Comparison of ENCODE assay signal across 14 cellular contexts in the genomic region with DNA sequence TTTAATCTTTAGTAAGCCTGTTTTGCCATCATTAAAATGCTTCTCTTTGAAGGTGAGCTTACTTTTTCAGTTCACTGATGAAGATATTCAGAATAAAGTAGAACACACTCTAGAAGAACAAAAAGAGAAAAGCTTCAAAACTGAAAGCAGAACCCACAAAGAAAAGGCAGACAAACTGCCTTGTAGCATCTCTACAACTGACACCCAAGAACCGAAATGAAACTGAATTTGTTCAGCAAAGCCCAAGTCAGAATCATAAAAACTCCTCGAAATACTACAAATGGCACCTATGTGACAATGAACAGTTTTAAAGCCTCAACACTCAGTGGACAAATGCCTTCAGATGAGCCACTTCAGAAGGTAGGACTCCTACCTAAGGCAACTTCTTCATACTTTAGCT.
DNase-seq lines count a peak whose midpoint lies in the region; ATAC-seq and TF ChIP-seq lines count a peak whose summit lies in the region.
"Had no signal": no experiment of that assay in that cellular context is flagged by ENCODE, and none has a peak within 500 bp of the region (broad histone marks: within the 10 kb centered on the region; RNA-seq: fewer than 3 reads in every experiment).

No MANE protein-coding gene starts in this region.

- H3K27me3 Mint-ChIP-seq in activated CD8-positive, alpha-beta memory T cell treated with anti-CD3 and anti-CD28 coated beads, Interleukin-2, amount 10 ng/mL, durations not matched to agents 7 days and 5 days, result peaks cover 52% of the 10 kb centered on the region
- peaks cover 30% of the 10 kb centered on the region for H3K27me3 Mint-ChIP-seq in activated T-helper 2 cell treated with anti-CD3 and anti-CD28 coated beads, Interferon-gamma antibody, Interleukin-2, Interleukin-4, amounts not matched to agents 10 μg/mL and 5 μg/mL and 100 μg/mL, durations not matched to agents 14 hours and 24 hours and 36 hours (ENCODE audit: low read depth)
- peaks cover 11 to 15% of the 10 kb centered on the region in 2 donors for H3K27me3 Mint-ChIP-seq in stimulated activated naive B cell treated with anti-CD40 and anti-IgM and Interleukin-4, amounts not matched to agents 10 μg/mL and 1 μg/mL and 100 μg/mL, for 72 hours

- peak overlapping the region; percentile 86 for H3K27ac Mint-ChIP-seq in activated CD8-positive, alpha-beta memory T cell treated with anti-CD3 and anti-CD28 coated beads, Interleukin-2, amount 10 ng/mL, durations not matched to agents 7 days and 5 days
- peak overlapping the region; percentile 60 for H3K27ac Mint-ChIP-seq in activated T-helper 2 cell treated with anti-CD3 and anti-CD28 coated beads, Interferon-gamma antibody, Interleukin-2, Interleukin-4, amounts not matched to agents 10 μg/mL and 5 μg/mL and 100 μg/mL, durations not matched to agents 14 hours and 24 hours and 36 hours
- no peak overlapping the region for H3K27ac Mint-ChIP-seq in stimulated activated naive B cell treated with anti-CD40 and anti-IgM and Interleukin-4, amounts not matched to agents 10 μg/mL and 1 μg/mL and 100 μg/mL, for 72 hours

- peak overlapping the region in 1 of 4 donors; percentile 25 for H3K27ac ChIP-seq in upper lobe of left lung
- H3K27ac ChIP-seq: breast epithelium, ovary, Peyer's patch, uterus had no signal

- no peaks in the 10 kb centered on the region for H3K9me3 Mint-ChIP-seq in activated CD8-positive, alpha-beta memory T cell treated with anti-CD3 and anti-CD28 coated beads, Interleukin-2, amount 10 ng/mL, durations not matched to agents 7 days and 5 days (ENCODE audit: low read depth)
- H3K9me3 Mint-ChIP-seq in activated T-helper 2 cell treated with anti-CD3 and anti-CD28 coated beads, Interferon-gamma antibody, Interleukin-2, Interleukin-4, amounts not matched to agents 10 μg/mL and 5 μg/mL and 100 μg/mL, durations not matched to agents 14 hours and 24 hours and 36 hours, result no peaks in the 10 kb centered on the region
- no peaks in the 10 kb centered on the region for H3K9me3 Mint-ChIP-seq in stimulated activated naive B cell treated with anti-CD40 and anti-IgM and Interleukin-4, amounts not matched to agents 10 μg/mL and 1 μg/mL and 100 μg/mL, for 72 hours

- peaks cover 19 to 30% (median 24%) of the 10 kb centered on the region in 4 donors for H3K4me1 ChIP-seq in upper lobe of left lung
- H3K4me1 ChIP-seq: uterus had no signal

- no peak for DNase-seq in activated CD8-positive, alpha-beta memory T cell treated with anti-CD3 and anti-CD28 coated beads, Interleukin-2, amount 10 ng/mL, durations not matched to agents 7 days and 5 days
- no peak for DNase-seq in activated CD8-positive, alpha-beta memory T cell treated with anti-CD3 and anti-CD28 coated beads, Interleukin-2, amount 50 U/mL, for 48 hours
- no peak for DNase-seq in activated T-helper 2 cell treated with anti-CD3 and anti-CD28 coated beads, Interferon-gamma antibody, Interleukin-2, Interleukin-4, amounts not matched to agents 10 μg/mL and 5 μg/mL and 100 μg/mL, durations not matched to agents 14 hours and 24 hours and 36 hours (ENCODE audit: low spot score)
- no peak for DNase-seq in stimulated activated naive B cell treated with anti-CD40 and anti-IgM and Interleukin-4, amounts not matched to agents 10 μg/mL and 1 μg/mL and 100 μg/mL, for 72 hours
- DNase-seq in left lobe of liver (ENCODE audit: low spot score), result no peak
- no peak for DNase-seq in upper lobe of left lung
- DNase-seq: NCI-H2227 treated with DMSO at 0.1 percent for 48 hours, ovary, Peyer's patch, uterus had no signal

- H3K4me3 ChIP-seq in upper lobe of left lung, result no peak overlapping the region
- H3K4me3 ChIP-seq: breast epithelium, lung, ovary, Peyer's patch, uterus had no signal

- TF ChIP-seq POLR2A in upper lobe of left lung (IDR thresholded peaks at IDR 0.05), result no peak

- no peak for TF ChIP-seq EP300 in upper lobe of left lung (IDR thresholded peaks at IDR 0.05)

- no peaks in the 10 kb centered on the region for H3K36me3 ChIP-seq in upper lobe of left lung
- H3K36me3 ChIP-seq: breast epithelium, ovary, Peyer's patch, uterus had no signal

- H3K4me3 Mint-ChIP-seq in activated CD8-positive, alpha-beta memory T cell treated with anti-CD3 and anti-CD28 coated beads, Interleukin-2, amount 10 ng/mL, durations not matched to agents 7 days and 5 days, result peak overlapping the region; percentile 40
- H3K4me3 Mint-ChIP-seq in activated T-helper 2 cell treated with anti-CD3 and anti-CD28 coated beads, Interferon-gamma antibody, Interleukin-2, Interleukin-4, amounts not matched to agents 10 μg/mL and 5 μg/mL and 100 μg/mL, durations not matched to agents 14 hours and 24 hours and 36 hours (ENCODE audit: low read depth), result peak overlapping the region; percentile 47
- peak overlapping the region; percentile 41 to 58 for H3K4me3 Mint-ChIP-seq in stimulated activated naive B cell treated with anti-CD40 and anti-IgM and Interleukin-4, amounts not matched to agents 10 μg/mL and 1 μg/mL and 100 μg/mL, for 72 hours

- WGBS in upper lobe of left lung, 2 donors, result 78 to 88% methylated on average over 2 of the region's 2 CpGs

- intact Hi-C loops in activated T-helper 2 cell treated with anti-CD3 and anti-CD28 coated beads, Interferon-gamma antibody, Interleukin-2, Interleukin-4, amounts not matched to agents 10 μg/mL and 5 μg/mL and 100 μg/mL, durations not matched to agents 14 hours and 24 hours and 36 hours (cut with micrococcal nuclease), result loop anchor here (2.0 to 5.0 kb wide), 2 partner anchors 120 to 213 kb away; no protein-coding TSS in a partner anchor

- peaks cover 11% of the 10 kb centered on the region for H3K36me3 Mint-ChIP-seq in activated CD8-positive, alpha-beta memory T cell treated with anti-CD3 and anti-CD28 coated beads, Interleukin-2, amount 10 ng/mL, durations not matched to agents 7 days and 5 days
- peaks cover 10% of the 10 kb centered on the region for H3K36me3 Mint-ChIP-seq in activated T-helper 2 cell treated with anti-CD3 and anti-CD28 coated beads, Interferon-gamma antibody, Interleukin-2, Interleukin-4, amounts not matched to agents 10 μg/mL and 5 μg/mL and 100 μg/mL, durations not matched to agents 14 hours and 24 hours and 36 hours (ENCODE audit: low read depth)
- H3K36me3 Mint-ChIP-seq in stimulated activated naive B cell treated with anti-CD40 and anti-IgM and Interleukin-4, amounts not matched to agents 10 μg/mL and 1 μg/mL and 100 μg/mL, for 72 hours, result no peaks in the 10 kb centered on the region

- H3K9me3 ChIP-seq in upper lobe of left lung, result no peaks in the 10 kb centered on the region
- H3K9me3 ChIP-seq: breast epithelium, ovary, Peyer's patch, uterus had no signal

- no peak for TF ChIP-seq CTCF in upper lobe of left lung (IDR thresholded peaks at IDR 0.05)

- ATAC-seq in activated CD8-positive, alpha-beta memory T cell treated with anti-CD3 and anti-CD28 coated beads, Interleukin-2, amount 10 ng/mL, durations not matched to agents 7 days and 5 days, result peak; percentile 62
- peak; percentile 39 for ATAC-seq in HG03460 (IDR thresholded peaks at IDR 0.05; ENCODE audit: unreplicated experiment)
- ATAC-seq in stimulated activated naive B cell treated with anti-CD40 and anti-IgM and Interleukin-4, amounts not matched to agents 10 μg/mL and 1 μg/mL and 100 μg/mL, for 72 hours (replicated peaks), result peak in 1 of 2 donors; percentile 30
- no peak for ATAC-seq in left lobe of liver
- no peak for ATAC-seq in GM18861 (IDR thresholded peaks at IDR 0.05; ENCODE audit: unreplicated experiment)
- ATAC-seq in upper lobe of left lung (ENCODE audit: low FRiP score in 2 of 2), result no peak

- peaks cover 39% of the 10 kb centered on the region for H3K4me1 Mint-ChIP-seq in activated CD8-positive, alpha-beta memory T cell treated with anti-CD3 and anti-CD28 coated beads, Interleukin-2, amount 10 ng/mL, durations not matched to agents 7 days and 5 days
- H3K4me1 Mint-ChIP-seq in activated T-helper 2 cell treated with anti-CD3 and anti-CD28 coated beads, Interferon-gamma antibody, Interleukin-2, Interleukin-4, amounts not matched to agents 10 μg/mL and 5 μg/mL and 100 μg/mL, durations not matched to agents 14 hours and 24 hours and 36 hours (ENCODE audit: low read depth), result peaks cover 64% of the 10 kb centered on the region
- peaks cover 19 to 21% of the 10 kb centered on the region in 2 donors for H3K4me1 Mint-ChIP-seq in stimulated activated naive B cell treated with anti-CD40 and anti-IgM and Interleukin-4, amounts not matched to agents 10 μg/mL and 1 μg/mL and 100 μg/mL, for 72 hours

- no peaks in the 10 kb centered on the region for H3K27me3 ChIP-seq in upper lobe of left lung
- H3K27me3 ChIP-seq: breast epithelium, ovary, Peyer's patch, uterus had no signal

- CTCF ChIA-PET in activated CD8-positive, alpha-beta memory T cell treated with anti-CD3 and anti-CD28 coated beads, Interleukin-2, amount 10 ng/mL, durations not matched to agents 7 days and 5 days (lab: Charles Lee), result interaction anchor here (0.9 to 2.7 kb wide), 15 partner anchors 11 to 179 kb away, joined by 3 to 12 read pairs (median 4); a partner anchor contains a TSS

Comparison
In these comparisons a context has a peak if more than half of its experiments do, and no peak if none do; other contexts are left out.
1. ATAC-seq: peak in activated CD8-positive, alpha-beta memory T cell treated with anti-CD3 and anti-CD28 coated beads, Interleukin-2, amount 10 ng/mL, durations not matched to agents 7 days and 5 days (single experiment) and HG03460 (single experiment); none in left lobe of liver (single experiment), GM18861 (single experiment) and upper lobe of left lung (0 of 2).
2. Peak in every context shown above with its lines, with median percentiles within 50 percentile points of each other: H3K4me3 Mint-ChIP-seq.